Comparison of ENCODE assay signal across 8 cellular contexts in the genomic region with DNA sequence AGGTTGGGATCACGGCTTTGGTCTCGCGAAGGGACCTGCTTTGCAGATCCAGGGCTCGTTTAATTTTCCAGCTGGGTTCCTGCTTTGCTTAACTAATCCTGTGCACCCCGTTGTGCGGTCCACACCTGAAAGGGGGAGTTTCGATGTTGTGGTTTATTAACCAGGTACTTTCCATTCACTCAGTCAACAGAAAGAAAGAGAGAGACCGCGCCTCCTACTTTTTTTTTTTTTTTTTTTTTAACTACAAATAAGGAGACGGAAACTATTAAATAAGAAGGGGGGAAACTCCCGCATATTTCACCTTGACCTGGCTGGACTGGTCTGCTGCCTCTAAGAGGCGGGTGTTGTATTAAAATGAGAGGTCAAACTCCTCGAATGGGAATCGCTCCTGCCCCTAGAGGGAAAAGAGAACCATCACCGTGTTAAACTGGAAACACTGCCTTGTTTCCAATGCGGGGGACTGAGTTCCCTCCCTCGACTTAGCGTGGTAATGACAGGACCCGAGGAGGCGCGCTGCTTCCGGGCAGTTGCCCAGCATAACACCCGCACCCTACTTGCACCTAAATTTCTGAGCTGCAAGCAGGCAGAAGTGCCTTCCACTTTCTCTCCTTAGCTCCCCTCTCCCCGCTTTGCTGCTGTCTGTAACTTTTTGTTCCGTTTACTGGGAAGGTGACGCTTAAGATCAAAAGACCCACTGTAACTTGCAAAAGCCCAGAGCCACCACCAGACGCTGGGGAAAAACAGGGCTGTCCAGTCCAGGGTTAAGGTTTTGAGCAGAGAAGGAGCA. TPM values are rescaled to one million over a fixed set of nuclear protein-coding genes. Genes with fewer than 3 reads are reported as not detected.
DNase-seq lines count a peak whose midpoint lies in the region; ATAC-seq and TF ChIP-seq lines count a peak whose summit lies in the region.

No MANE protein-coding gene starts in this region.

- H3K27ac ChIP-seq in CD8-positive, alpha-beta memory T cell (ENCODE audit: low read depth, low read length): no peak overlapping the region
- no peak overlapping the region for H3K27ac ChIP-seq in cardiac muscle cell

- peaks cover 13 to 24% (median 21%) of the 10 kb centered on the region in 3 donors for H3K4me1 Mint-ChIP-seq in CD8-positive, alpha-beta memory T cell
- peaks cover 18% of the 10 kb centered on the region for H3K4me1 Mint-ChIP-seq in activated naive CD8-positive, alpha-beta T cell treated with anti-CD3 and anti-CD28 coated beads, Interleukin-2, amount 10 ng/mL, durations not matched to agents 7 days and 5 days

- H3K9me3 ChIP-seq in CD8-positive, alpha-beta memory T cell (ENCODE audit: low read length): no peaks in the 10 kb centered on the region
- no peaks in the 10 kb centered on the region for H3K9me3 ChIP-seq in cardiac muscle cell (ENCODE audit: low read depth)

- peak; percentile 39 for TF ChIP-seq CTCF in cardiac muscle cell (IDR thresholded peaks at IDR 0.05; ENCODE audit: low read depth, low read length)
- no peak for TF ChIP-seq CTCF in omental fat pad (IDR thresholded peaks at IDR 0.05)

- H3K36me3 Mint-ChIP-seq in CD8-positive, alpha-beta memory T cell: no peaks in the 10 kb centered on the region
- no peaks in the 10 kb centered on the region for H3K36me3 Mint-ChIP-seq in activated naive CD8-positive, alpha-beta T cell treated with anti-CD3 and anti-CD28 coated beads, Interleukin-2, amount 10 ng/mL, durations not matched to agents 7 days and 5 days

- H3K27ac Mint-ChIP-seq in CD8-positive, alpha-beta memory T cell: peak overlapping the region in 1 of 8 donors; percentile 31
- no peak overlapping the region for H3K27ac Mint-ChIP-seq in activated naive CD8-positive, alpha-beta T cell treated with anti-CD3 and anti-CD28 coated beads, Interleukin-2, amount 10 ng/mL, durations not matched to agents 7 days and 5 days

- no peaks in the 10 kb centered on the region for H3K27me3 ChIP-seq in CD8-positive, alpha-beta memory T cell (ENCODE audit: insufficient read depth, low read length, poor library complexity, severe bottlenecking)
- H3K27me3 ChIP-seq in cardiac muscle cell: peaks cover 60% of the 10 kb centered on the region

- no peaks in the 10 kb centered on the region for H3K4me1 ChIP-seq in CD8-positive, alpha-beta memory T cell (ENCODE audit: insufficient read depth, low read length)
- peaks cover 3% of the 10 kb centered on the region for H3K4me1 ChIP-seq in cardiac muscle cell (ENCODE audit: low read depth)

- no peaks in the 10 kb centered on the region for H3K36me3 ChIP-seq in CD8-positive, alpha-beta memory T cell (ENCODE audit: insufficient read depth, low read length)
- no peaks in the 10 kb centered on the region for H3K36me3 ChIP-seq in cardiac muscle cell

- POLR2A ChIA-PET in CD8-positive, alpha-beta memory T cell (lab: Charles Lee): interaction anchor here (0.7 kb wide), 1 partner anchor 561 kb away, joined by 7 read pairs; no protein-coding TSS in a partner anchor
- POLR2A ChIA-PET in activated naive CD8-positive, alpha-beta T cell treated with anti-CD3 and anti-CD28 coated beads, Interleukin-2, amount 10 ng/mL, durations not matched to agents 7 days and 5 days (lab: Charles Lee): no interaction called here

- CTCF ChIA-PET in CD8-positive, alpha-beta memory T cell (lab: Charles Lee): no interaction called here

- peaks cover 22 to 38% of the 10 kb centered on the region in 2 donors for H3K27me3 Mint-ChIP-seq in CD8-positive, alpha-beta memory T cell
- peaks cover 69% of the 10 kb centered on the region for H3K27me3 Mint-ChIP-seq in activated naive CD8-positive, alpha-beta T cell treated with anti-CD3 and anti-CD28 coated beads, Interleukin-2, amount 10 ng/mL, durations not matched to agents 7 days and 5 days

- H3K9me3 Mint-ChIP-seq in CD8-positive, alpha-beta memory T cell: peaks cover 0 to 3% (median 1%) of the 10 kb centered on the region in 5 donors
- H3K9me3 Mint-ChIP-seq in activated naive CD8-positive, alpha-beta T cell treated with anti-CD3 and anti-CD28 coated beads, Interleukin-2, amount 10 ng/mL, durations not matched to agents 7 days and 5 days: no peaks in the 10 kb centered on the region

- DNase-seq in CD8-positive, alpha-beta memory T cell: no peak
- peak; percentile 82 for DNase-seq in NCI-H345 (lab: John Stamatoyannopoulos, UW)
- DNase-seq in activated naive CD8-positive, alpha-beta T cell treated with anti-CD3 and anti-CD28 coated beads, Interleukin-2, amount 10 ng/mL, durations not matched to agents 7 days and 5 days: peak; percentile 30
- peak; percentile 71 to 81 for DNase-seq in cardiac muscle cell (ENCODE audit: low read depth in 1 of 2, low spot score in 1 of 2)
- DNase-seq in omental fat pad (ENCODE audit: low spot score): peak; percentile 31
- no peak for DNase-seq in NCI-H1048 (lab: John Stamatoyannopoulos, UW)

- H3K4me3 ChIP-seq in CD8-positive, alpha-beta memory T cell (ENCODE audit: low read length): peak overlapping the region; percentile 34
- peak overlapping the region; percentile 52 for H3K4me3 ChIP-seq in cardiac muscle cell

- ATAC-seq in GM19023 (IDR thresholded peaks at IDR 0.05; ENCODE audit: unreplicated experiment) (peak; percentile 25), HG03097 (IDR thresholded peaks at IDR 0.05; ENCODE audit: low FRiP score, unreplicated experiment) (peak; percentile 46), omental fat pad (ENCODE audit: low FRiP score) (peak; percentile 52)
- peak; percentile 25 for ATAC-seq in activated naive CD8-positive, alpha-beta T cell treated with anti-CD3 and anti-CD28 coated beads, Interleukin-2, amount 10 ng/mL, durations not matched to agents 7 days and 5 days (ENCODE audit: low read depth)

- H3K4me3 Mint-ChIP-seq in CD8-positive, alpha-beta memory T cell: peak overlapping the region; percentile 75 to 89 (median 80)
- H3K4me3 Mint-ChIP-seq in activated naive CD8-positive, alpha-beta T cell treated with anti-CD3 and anti-CD28 coated beads, Interleukin-2, amount 10 ng/mL, durations not matched to agents 7 days and 5 days: peak overlapping the region; percentile 87

RNA-seq across cellular contexts. Expression of a gene that starts 1.1 kb away (rescaled TPM):
- under 1 TPM; 0.11 to 0.27 TPM for total RNA-seq in CD8-positive, alpha-beta memory T cell
- not detected for polyA plus RNA-seq in CD8-positive, alpha-beta memory T cell
- not detected for total RNA-seq in activated naive CD8-positive, alpha-beta T cell treated with anti-CD3 and anti-CD28 coated beads, Interleukin-2, amount 10 ng/mL, durations not matched to agents 7 days and 5 days
- total RNA-seq in cardiac muscle cell (1.3 and 2.0 TPM in 2 replicates), omental fat pad (10 to 100 TPM in 3 of 4 donors, 1 to 10 TPM in 1; 3.9 to 70.2 (median 16.5) TPM)
- 0.34 and 0.47 TPM in 2 replicates for polyA plus RNA-seq in cardiac muscle cell

Comparison
In these comparisons a context has a peak if more than half of its experiments do, and no peak if none do; other contexts are left out.
1. DNase-seq: peak in NCI-H345 (single experiment), activated naive CD8-positive, alpha-beta T cell treated with anti-CD3 and anti-CD28 coated beads, Interleukin-2, amount 10 ng/mL, durations not matched to agents 7 days and 5 days (single experiment), cardiac muscle cell (2 of 2) and omental fat pad (single experiment); none in CD8-positive, alpha-beta memory T cell (0 of 5) and NCI-H1048 (single experiment).
2. Peak in every context shown above with its lines, with median percentiles within 50 percentile points of each other: ATAC-seq.